Comparison of ENCODE assay signal across 8 cellular contexts in the genomic region with DNA sequence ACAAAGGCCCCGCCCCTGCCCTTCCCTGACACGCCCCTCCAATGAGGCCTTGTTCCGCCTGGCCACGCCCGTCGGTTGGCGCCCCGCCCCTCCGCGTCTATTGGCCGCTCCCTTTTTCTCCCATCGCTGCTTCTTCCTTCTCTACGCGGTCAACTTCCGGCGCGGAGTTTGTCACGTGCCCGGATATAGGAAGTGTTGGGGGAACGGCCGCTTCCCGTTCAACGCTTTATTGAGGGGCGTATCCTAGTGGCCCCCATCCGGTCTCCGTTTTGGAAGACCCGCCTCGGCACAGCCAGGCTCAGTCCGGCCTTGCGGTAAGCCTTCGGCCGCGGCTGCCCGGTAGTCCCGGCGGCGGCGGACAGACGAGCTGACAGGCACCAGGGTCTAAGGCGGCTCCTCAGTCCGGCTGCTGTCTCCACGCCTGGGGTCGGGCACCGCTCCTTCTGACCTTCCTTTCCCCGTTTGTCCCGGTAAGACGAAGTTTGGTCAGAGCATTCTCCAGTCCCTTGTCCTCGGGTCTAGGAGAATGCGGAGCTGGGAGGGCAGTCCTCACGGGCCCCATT. TPM values are rescaled to one million over a fixed set of nuclear protein-coding genes. Genes with fewer than 3 reads are reported as not detected.
DNase-seq lines count a peak whose midpoint lies in the region; ATAC-seq and TF ChIP-seq lines count a peak whose summit lies in the region.

A gene with protein sequence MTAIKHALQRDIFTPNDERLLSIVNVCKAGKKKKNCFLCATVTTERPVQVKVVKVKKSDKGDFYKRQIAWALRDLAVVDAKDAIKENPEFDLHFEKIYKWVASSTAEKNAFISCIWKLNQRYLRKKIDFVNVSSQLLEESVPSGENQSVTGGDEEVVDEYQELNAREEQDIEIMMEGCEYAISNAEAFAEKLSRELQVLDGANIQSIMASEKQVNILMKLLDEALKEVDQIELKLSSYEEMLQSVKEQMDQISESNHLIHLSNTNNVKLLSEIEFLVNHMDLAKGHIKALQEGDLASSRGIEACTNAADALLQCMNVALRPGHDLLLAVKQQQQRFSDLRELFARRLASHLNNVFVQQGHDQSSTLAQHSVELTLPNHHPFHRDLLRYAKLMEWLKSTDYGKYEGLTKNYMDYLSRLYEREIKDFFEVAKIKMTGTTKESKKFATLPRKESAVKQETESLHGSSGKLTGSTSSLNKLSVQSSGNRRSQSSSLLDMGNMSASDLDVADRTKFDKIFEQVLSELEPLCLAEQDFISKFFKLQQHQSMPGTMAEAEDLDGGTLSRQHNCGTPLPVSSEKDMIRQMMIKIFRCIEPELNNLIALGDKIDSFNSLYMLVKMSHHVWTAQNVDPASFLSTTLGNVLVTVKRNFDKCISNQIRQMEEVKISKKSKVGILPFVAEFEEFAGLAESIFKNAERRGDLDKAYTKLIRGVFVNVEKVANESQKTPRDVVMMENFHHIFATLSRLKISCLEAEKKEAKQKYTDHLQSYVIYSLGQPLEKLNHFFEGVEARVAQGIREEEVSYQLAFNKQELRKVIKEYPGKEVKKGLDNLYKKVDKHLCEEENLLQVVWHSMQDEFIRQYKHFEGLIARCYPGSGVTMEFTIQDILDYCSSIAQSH (plus strand): TSS at position 165 of the 563 bp plus-strand sequence. CDS start 4,676 bp downstream, outside the sequence.

- BruUV-seq in Panc1 (replicated peaks; lab: Mats Ljungman, UMichigan): no TSS peak

- CTCF ChIA-PET in Panc1 (lab: Charles Lee): no interaction called here

- H3K4me1 ChIP-seq in Panc1 (ENCODE audit: control insufficient read depth, insufficient read depth, low read length) (peaks cover 5% of the 10 kb centered on the region), esophagus (ENCODE audit: control insufficient read depth in 2 of 2, insufficient read depth in 2 of 2, low read length in 1 of 2) (no peaks in the 10 kb centered on the region), mucosa of stomach (ENCODE audit: control insufficient read depth, insufficient read depth, low read length) (peaks cover 8% of the 10 kb centered on the region)

- H3K4me3 Mint-ChIP-seq in activated T-cell treated with anti-CD3 and anti-CD28 coated beads, Interleukin-2, amount 50 U/mL, for 4 hours: peak within 1 kb of the TSS; percentile 5

- ATAC-seq in GM21723 (IDR thresholded peaks at IDR 0.05; ENCODE audit: unreplicated experiment) (peak; percentile 98), Panc1 (peak; percentile 99)
- ATAC-seq in activated T-cell treated with anti-CD3 and anti-CD28 coated beads, Interleukin-2, amount 50 U/mL, for 4 hours: peak; percentile 97 to 98

- peaks cover 3% of the 10 kb centered on the region; the same call in 1 of the 2 replicates for H3K9me3 ChIP-seq in Panc1 (ENCODE audit: control insufficient read depth, insufficient read depth, low read depth, low read length)
- no peaks in the 10 kb centered on the region for H3K9me3 ChIP-seq in esophagus (ENCODE audit: control insufficient read depth in 2 of 2, insufficient read depth in 1 of 2, low read depth in 1 of 2, low read length in 1 of 2)
- H3K9me3 ChIP-seq in mucosa of stomach (ENCODE audit: control insufficient read depth, low read length): no peaks in the 10 kb centered on the region

- peak within 1 kb of the TSS; percentile 90 for H3K9ac ChIP-seq in mucosa of stomach (ENCODE audit: low read length)

- H3K27me3 ChIP-seq in Panc1 (ENCODE audit: control insufficient read depth, insufficient read depth, low read length): no peaks in the 10 kb centered on the region
- H3K27me3 ChIP-seq in esophagus (ENCODE audit: control insufficient read depth in 1 of 2, insufficient read depth in 2 of 2, low read length in 2 of 2): no peaks in the 10 kb centered on the region
- peaks cover 6% of the 10 kb centered on the region for H3K27me3 ChIP-seq in mucosa of stomach (ENCODE audit: control insufficient read depth, insufficient read depth, low read length)

- no peaks in the 10 kb centered on the region for H3K27me3 Mint-ChIP-seq in activated T-cell treated with anti-CD3 and anti-CD28 coated beads, Interleukin-2, amount 50 U/mL, for 4 hours (ENCODE audit: low read depth)

- DNase-seq in DMS53 (lab: John Stamatoyannopoulos, UW): peak; percentile 96
- peak; percentile 94 for DNase-seq in KG1 (lab: John Stamatoyannopoulos, UW)
- peak; percentile 58 for DNase-seq in Panc1 (ENCODE audit: low read depth, low spot score)
- DNase-seq in activated T-cell treated with anti-CD3 and anti-CD28 coated beads, Interleukin-2, amount 50 U/mL, for 4 hours: peak; percentile 98
- DNase-seq in stimulated activated CD8-positive, alpha-beta memory T cell treated with anti-CD3 and anti-CD28 coated beads, Interleukin-7, amount 100 ng/mL, for 1 hour (ENCODE audit: low read depth in 2 of 2): peak; percentile 93 to 97

- peaks cover 2% of the 10 kb centered on the region; the same call in 1 of the 2 replicates for H3K36me3 ChIP-seq in Panc1 (ENCODE audit: control insufficient read depth, insufficient read depth, low read length)
- H3K36me3 ChIP-seq in esophagus (ENCODE audit: control insufficient read depth in 2 of 2, insufficient read depth in 2 of 2, low read length in 1 of 2): no peaks in the 10 kb centered on the region
- H3K36me3 ChIP-seq in mucosa of stomach (ENCODE audit: control insufficient read depth, insufficient read depth, low read length): no peaks in the 10 kb centered on the region

- H3K4me1 Mint-ChIP-seq in activated T-cell treated with anti-CD3 and anti-CD28 coated beads, Interleukin-2, amount 50 U/mL, for 4 hours (ENCODE audit: low read depth): peaks cover 42% of the 10 kb centered on the region

- H3K9me3 Mint-ChIP-seq in activated T-cell treated with anti-CD3 and anti-CD28 coated beads, Interleukin-2, amount 50 U/mL, for 4 hours: no peaks in the 10 kb centered on the region

- in situ Hi-C loops in Panc1 (cut with HindIII; ENCODE audit: low pct_unique_long_range_greater_than_20kb, low sequenced_read_pairs): no loop called here

- H3K36me3 Mint-ChIP-seq in activated T-cell treated with anti-CD3 and anti-CD28 coated beads, Interleukin-2, amount 50 U/mL, for 4 hours (ENCODE audit: insufficient read depth): peaks cover 10% of the 10 kb centered on the region

- no peak for TF ChIP-seq CTCF in Panc1 (IDR thresholded peaks at IDR 0.05)

- H3K27ac ChIP-seq in Panc1 (ENCODE audit: low read length) (peak within 1 kb of the TSS; percentile 87), esophagus (ENCODE audit: low read depth in 2 of 2, low read length in 1 of 2) (peak within 1 kb of the TSS; percentile 85 to 96)

- intact Hi-C loops in Panc1 (cut with micrococcal nuclease; ENCODE audit: unreplicated experiment): no loop called here

- WGBS in esophagus, 2 donors: 0% methylated on average over 50 of the region's 50 CpGs

- POLR2A ChIA-PET in Panc1 (lab: Charles Lee): no interaction called here

- peak within 1 kb of the TSS; percentile 91 to 92 for H3K4me3 ChIP-seq in Panc1 (ENCODE audit: low read depth in 2 of 2, low read length in 2 of 2)
- peak within 1 kb of the TSS; percentile 86 to 94 for H3K4me3 ChIP-seq in esophagus (ENCODE audit: low read depth in 1 of 2, low read length in 2 of 2)
- H3K4me3 ChIP-seq in mucosa of stomach (ENCODE audit: low read length): peak within 1 kb of the TSS; percentile 93

RNA-seq across cellular contexts. Expression of the gene that starts here (rescaled TPM):
- 24.1 TPM for total RNA-seq in Panc1 (2021; ENCODE audit: unreplicated experiment)
- 13.0 TPM for polyA plus RNA-seq in Panc1 (2012; ENCODE audit: insufficient read length)
- 10 to 100 TPM; 15.9 to 16.4 (median 16.2) TPM for total RNA-seq in activated T-cell treated with anti-CD3 and anti-CD28 coated beads, Interleukin-2, amount 50 U/mL, for 4 hours
- polyA plus RNA-seq in esophagus: 10 to 100 TPM; 25.1 to 28.9 TPM

Comparison
In these comparisons a context has a peak if more than half of its experiments do, and no peak if none do; other contexts are left out.
1. Peak in every context shown above with its lines: DNase-seq, ATAC-seq, H3K4me3 ChIP-seq and H3K27ac ChIP-seq.